In the genomic region with DNA sequence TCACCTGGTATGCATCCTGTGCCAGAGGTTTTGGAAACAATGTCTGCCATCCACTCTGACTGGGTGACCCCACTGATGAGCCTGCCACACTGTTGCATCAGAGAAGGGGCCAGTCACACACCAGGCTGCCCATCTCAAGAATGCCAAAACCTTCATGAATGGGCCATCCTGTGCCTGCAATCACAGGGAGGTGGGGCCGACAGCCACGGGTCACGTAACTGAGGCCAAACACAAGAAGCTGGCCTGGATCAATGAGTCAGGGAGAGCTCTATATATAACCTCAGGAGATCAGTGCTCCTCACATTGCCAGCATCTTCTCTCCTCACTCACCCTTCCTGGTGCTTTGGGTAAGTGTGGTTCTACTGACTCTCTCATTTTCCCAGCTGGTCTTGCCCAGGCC, we compare ENCODE assay signal across 19 cellular contexts. TPM values are rescaled to one million over a fixed set of nuclear protein-coding genes. Genes with fewer than 3 reads are reported as not detected.
A peak's percentile ranks its signal among the peaks of the same experiment; 100 is the strongest.
DNase-seq lines count a peak whose midpoint lies in the region; ATAC-seq and TF ChIP-seq lines count a peak whose summit lies in the region.
"Had no signal": no experiment of that assay in that cellular context is flagged by ENCODE, and none has a peak within 500 bp of the region (broad histone marks: within the 10 kb centered on the region; RNA-seq: fewer than 3 reads in every experiment).

A gene with protein sequence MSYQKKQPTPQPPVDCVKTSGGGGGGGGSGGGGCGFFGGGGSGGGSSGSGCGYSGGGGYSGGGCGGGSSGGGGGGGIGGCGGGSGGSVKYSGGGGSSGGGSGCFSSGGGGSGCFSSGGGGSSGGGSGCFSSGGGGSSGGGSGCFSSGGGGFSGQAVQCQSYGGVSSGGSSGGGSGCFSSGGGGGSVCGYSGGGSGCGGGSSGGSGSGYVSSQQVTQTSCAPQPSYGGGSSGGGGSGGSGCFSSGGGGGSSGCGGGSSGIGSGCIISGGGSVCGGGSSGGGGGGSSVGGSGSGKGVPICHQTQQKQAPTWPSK (plus strand): TSS at position 301 of the 400 bp plus-strand sequence. CDS start 1,263 bp downstream, outside the sequence.

- H3K9me3 ChIP-seq in T-helper 17 cell (ENCODE audit: control insufficient read depth, low read length, poor library complexity, severe bottlenecking), result no peaks in the 10 kb centered on the region
- H3K9me3 ChIP-seq in esophagus muscularis mucosa, result no peaks in the 10 kb centered on the region
- H3K9me3 ChIP-seq: lower lobe of right lung had no signal

- ATAC-seq in T-helper 17 cell, result no peak
- no peak for ATAC-seq in stimulated activated naive B cell treated with anti-CD40 and anti-IgM and Interleukin-4, amounts not matched to agents 10 μg/mL and 1 μg/mL and 100 μg/mL, for 72 hours (replicated peaks)
- ATAC-seq in Right ventricle myocardium inferior, result no peak
- ATAC-seq: lower lobe of right lung had no signal

- intact Hi-C loops in esophagus muscularis mucosa (cut with DNase I), result no loop called here
- intact Hi-C loops in Right ventricle myocardium inferior (cut with DNase I), result no loop called here

- 68% methylated on average over 3 of the region's 3 CpGs for WGBS in esophagus muscularis mucosa

- TF ChIP-seq CTCF in esophagus muscularis mucosa (IDR thresholded peaks at IDR 0.05), result no peak

- no peak for DNase-seq in activated T-cell treated with anti-CD3 and anti-CD28 coated beads, Interleukin-2, amount 50 U/mL, for 24 hours
- DNase-seq in activated T-cell treated with anti-CD3 and anti-CD28 coated beads for 4 hours, result no peak
- DNase-seq in T-helper 17 cell, result no peak
- DNase-seq in esophagus muscularis mucosa (ENCODE audit: extremely low spot score), result peak; percentile 89
- no peak for DNase-seq in stimulated activated naive B cell treated with anti-CD40 and anti-IgM and Interleukin-4, amounts not matched to agents 10 μg/mL and 1 μg/mL and 100 μg/mL, for 72 hours
- DNase-seq in NCI-H1105 (lab: John Stamatoyannopoulos, UW), result no peak
- DNase-seq in NCI-H187 treated with DMSO at 0.1 percent for 48 hours (lab: John Stamatoyannopoulos, UW), result no peak
- DNase-seq in Right ventricle myocardium inferior (ENCODE audit: missing footprints), result no peak
- DNase-seq: ACHN, amygdala, DMS 273 treated with DMSO at 0.1 percent for 48 hours, HCEC 1CT, Kasumi-1, lower lobe of right lung, NCI-H2081 treated with DMSO at 0.1 percent for 48 hours, nucleus accumbens, T1000 had no signal

- peaks cover 48% of the 10 kb centered on the region for H3K27me3 Mint-ChIP-seq in activated T-cell treated with anti-CD3 and anti-CD28 coated beads, Interleukin-2, amount 50 U/mL, for 24 hours
- peaks cover 38% of the 10 kb centered on the region for H3K27me3 Mint-ChIP-seq in T-helper 17 cell
- H3K27me3 Mint-ChIP-seq in stimulated activated naive B cell treated with anti-CD40 and anti-IgM and Interleukin-4, amounts not matched to agents 10 μg/mL and 1 μg/mL and 100 μg/mL, for 72 hours, result peaks cover 0 to 19% of the 10 kb centered on the region in 2 donors

- H3K4me3 ChIP-seq in esophagus muscularis mucosa, result peak within 1 kb of the TSS in 1 of 4 donors; percentile 58

- TF ChIP-seq EP300 in esophagus muscularis mucosa (IDR thresholded peaks at IDR 0.05), result no peak

- no peak for TF ChIP-seq POLR2A in esophagus muscularis mucosa (IDR thresholded peaks at IDR 0.05; ENCODE audit: low read depth)

- H3K4me1 Mint-ChIP-seq in activated T-cell treated with anti-CD3 and anti-CD28 coated beads, Interleukin-2, amount 50 U/mL, for 24 hours (ENCODE audit: low read depth), result peaks cover 27% of the 10 kb centered on the region
- peaks cover 41% of the 10 kb centered on the region for H3K4me1 Mint-ChIP-seq in T-helper 17 cell
- peaks cover 33 to 49% of the 10 kb centered on the region in 2 donors for H3K4me1 Mint-ChIP-seq in stimulated activated naive B cell treated with anti-CD40 and anti-IgM and Interleukin-4, amounts not matched to agents 10 μg/mL and 1 μg/mL and 100 μg/mL, for 72 hours

- H3K4me1 ChIP-seq in esophagus muscularis mucosa, result peaks cover 10 to 23% (median 19%) of the 10 kb centered on the region in 4 donors

- H3K27me3 ChIP-seq in esophagus muscularis mucosa, result peaks cover 0 to 49% (median 32%) of the 10 kb centered on the region in 4 donors

- H3K27ac Mint-ChIP-seq in activated T-cell treated with anti-CD3 and anti-CD28 coated beads, Interleukin-2, amount 50 U/mL, for 24 hours, result peak within 1 kb of the TSS; percentile 9
- peak within 1 kb of the TSS; percentile 63 for H3K27ac Mint-ChIP-seq in T-helper 17 cell
- H3K27ac Mint-ChIP-seq in stimulated activated naive B cell treated with anti-CD40 and anti-IgM and Interleukin-4, amounts not matched to agents 10 μg/mL and 1 μg/mL and 100 μg/mL, for 72 hours, result peak within 1 kb of the TSS; percentile 60

- H3K9me3 Mint-ChIP-seq in activated T-cell treated with anti-CD3 and anti-CD28 coated beads, Interleukin-2, amount 50 U/mL, for 24 hours, result no peaks in the 10 kb centered on the region
- no peaks in the 10 kb centered on the region for H3K9me3 Mint-ChIP-seq in stimulated activated naive B cell treated with anti-CD40 and anti-IgM and Interleukin-4, amounts not matched to agents 10 μg/mL and 1 μg/mL and 100 μg/mL, for 72 hours

- H3K36me3 Mint-ChIP-seq in activated T-cell treated with anti-CD3 and anti-CD28 coated beads, Interleukin-2, amount 50 U/mL, for 24 hours (ENCODE audit: low read depth), result no peaks in the 10 kb centered on the region
- H3K36me3 Mint-ChIP-seq in T-helper 17 cell (ENCODE audit: low read depth), result no peaks in the 10 kb centered on the region
- no peaks in the 10 kb centered on the region for H3K36me3 Mint-ChIP-seq in stimulated activated naive B cell treated with anti-CD40 and anti-IgM and Interleukin-4, amounts not matched to agents 10 μg/mL and 1 μg/mL and 100 μg/mL, for 72 hours

- H3K36me3 ChIP-seq in esophagus muscularis mucosa, result no peaks in the 10 kb centered on the region
- H3K36me3 ChIP-seq: lower lobe of right lung had no signal

- H3K4me3 Mint-ChIP-seq in activated T-cell treated with anti-CD3 and anti-CD28 coated beads, Interleukin-2, amount 50 U/mL, for 24 hours, result peak within 1 kb of the TSS; percentile 47
- H3K4me3 Mint-ChIP-seq in T-helper 17 cell, result peak within 1 kb of the TSS; percentile 90
- peak within 1 kb of the TSS; percentile 72 to 89 for H3K4me3 Mint-ChIP-seq in stimulated activated naive B cell treated with anti-CD40 and anti-IgM and Interleukin-4, amounts not matched to agents 10 μg/mL and 1 μg/mL and 100 μg/mL, for 72 hours

- H3K27ac ChIP-seq in esophagus muscularis mucosa (replicated peaks in 1 of 4), result no peak within 1 kb of the TSS
- H3K27ac ChIP-seq: lower lobe of right lung had no signal

RNA-seq across cellular contexts. Expression of the gene that starts here (rescaled TPM):
- total RNA-seq in T-helper 17 cell (not detected), esophagus muscularis mucosa (not detected), Right ventricle myocardium inferior (not detected)
- total RNA-seq: activated CD8-positive, alpha-beta memory T cell treated with anti-CD3 and anti-CD28 coated beads for 36 hours; lower lobe of right lung; subcutaneous adipose tissue had no signal

Comparison
In these comparisons a context has a peak if more than half of its experiments do, and no peak if none do; other contexts are left out.
1. Peak in DNase-seq in esophagus muscularis mucosa; RNA of the gene not detected or under 1 TPM.
2. H3K27ac Mint-ChIP-seq: peak in every context shown above with its lines; median percentile 63 in T-helper 17 cell; 60 in stimulated activated naive B cell treated with anti-CD40 and anti-IgM and Interleukin-4, amounts not matched to agents 10 μg/mL and 1 μg/mL and 100 μg/mL, for 72 hours; 9 in activated T-cell treated with anti-CD3 and anti-CD28 coated beads, Interleukin-2, amount 50 U/mL, for 24 hours.